In the genomic region with DNA sequence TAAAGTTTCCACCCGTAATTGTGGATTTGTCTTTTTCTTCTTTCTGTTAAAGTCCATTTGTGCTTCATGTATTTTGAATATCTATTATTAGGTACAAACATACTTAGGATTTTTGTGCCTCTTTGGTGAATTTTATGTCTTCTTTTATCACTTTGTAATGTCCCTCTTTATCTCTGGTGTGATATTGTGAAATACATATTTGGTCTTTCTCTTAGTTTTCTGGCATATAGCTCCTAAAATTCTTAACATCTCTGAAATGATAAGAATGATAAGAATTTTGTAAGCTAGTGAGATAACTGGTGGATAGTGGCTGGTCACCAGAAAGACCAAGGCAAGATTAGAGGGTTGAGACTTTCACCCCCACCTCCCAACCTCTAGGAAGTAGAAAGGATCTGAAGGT, we compare ENCODE assay signal across 21 cellular contexts.
"Had no signal": no experiment of that assay in that cellular context is flagged by ENCODE, and none has a peak within 500 bp of the region (broad histone marks: within the 10 kb centered on the region; RNA-seq: fewer than 3 reads in every experiment).

No MANE protein-coding gene starts in this region.

- H3K9me3 ChIP-seq: Peyer's patch, SJCRH30 had no signal

- H3K36me3 ChIP-seq: brain microvascular endothelial cell, cardiac muscle cell, Peyer's patch, SJCRH30 had no signal

- H3K4me1 ChIP-seq: Peyer's patch, SJCRH30 had no signal

- DNase-seq: activated CD4-positive, alpha-beta T cell treated with anti-CD3 and anti-CD28 coated beads for 48 hours; activated CD4-positive, alpha-beta T cell treated with anti-CD3 and anti-CD28 coated beads, Interleukin-2, amount 50 U/mL, for 4 hours; activated CD4-positive, CD25-positive, alpha-beta regulatory T cell treated with anti-CD3 and anti-CD28 coated beads, Interleukin-2, amount 50 U/mL, for 72 hours; activated CD8-positive, alpha-beta memory T cell treated with anti-CD3 and anti-CD28 coated beads, Interleukin-2, amount 50 U/mL, for 48 hours; activated CD8-positive, alpha-beta T cell treated with anti-CD3 and anti-CD28 coated beads, Interleukin-2, amount 10 ng/mL, durations not matched to agents 7 days and 5 days; activated naive CD4-positive, alpha-beta T cell; activated T-cell treated with anti-CD3 and anti-CD28 coated beads, Interleukin-2, amount 50 U/mL, for 1 hour; amygdala; brain microvascular endothelial cell; Karpas-422; MM.1S; NCI-H1105; NCI-H1436; NCI-H1694 treated with DMSO at 0.1 percent for 48 hours; NCI-H2029 treated with DMSO at 0.1 percent for 48 hours; NCI-H524; Peyer's patch; Right ventricle myocardium superior; SJCRH30 had no signal

- H3K27me3 ChIP-seq: brain microvascular endothelial cell, cardiac muscle cell, Peyer's patch, SJCRH30 had no signal

- H3K4me3 ChIP-seq: cardiac muscle cell, Peyer's patch, SJCRH30 had no signal

- ATAC-seq: activated CD8-positive, alpha-beta T cell treated with anti-CD3 and anti-CD28 coated beads, Interleukin-2, amount 10 ng/mL, durations not matched to agents 7 days and 5 days had no signal

- H3K27ac ChIP-seq: brain microvascular endothelial cell, cardiac muscle cell, Peyer's patch, RWPE1, SJCRH30 had no signal
